3 cellular contexts compared by ENCODE assay signal in the genomic region with DNA sequence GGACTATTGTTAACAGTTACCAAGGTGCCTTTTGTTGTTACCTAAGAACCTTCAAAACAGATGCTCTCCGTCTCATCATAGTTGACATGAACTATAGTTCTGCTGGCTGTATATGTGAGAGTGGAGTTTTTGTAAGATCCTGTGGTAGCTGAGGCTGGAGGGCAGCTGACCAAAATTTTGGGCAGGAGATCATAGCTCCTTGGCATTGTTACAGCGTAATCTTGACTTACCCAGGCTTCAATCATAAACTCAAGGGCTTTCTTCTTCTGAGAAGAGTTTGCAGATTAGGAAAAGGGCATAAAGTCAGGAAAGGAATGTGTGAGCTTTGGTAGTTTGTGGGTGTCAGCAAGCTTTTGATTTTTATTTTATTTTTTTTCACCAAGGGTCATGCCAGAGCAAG.
TF ChIP-seq lines count a peak whose summit lies in the region.

No MANE protein-coding gene starts in this region.

TF ChIP-seq in GM23338, 12 proteins besides CTCF, POLR2A, EP300 and RAD21:
- TF ChIP-seq EZH2 (IDR thresholded peaks at IDR 0.05; ENCODE audit: low read depth, unreplicated experiment) (no peak), JUNB (IDR thresholded peaks at IDR 0.05; ENCODE audit: unreplicated experiment) (no peak), ZNF114 (CRISPR knock-in tag; IDR thresholded peaks at IDR 0.05) (no peak), EZH2phosphoT487 (IDR thresholded peaks at IDR 0.05; ENCODE audit: unreplicated experiment) (no peak)
TF ChIP-seq in GM23338: peak in this region for 0.

TF ChIP-seq in GM12878, 131 proteins besides CTCF, POLR2A, EP300 and RAD21:
- TF ChIP-seq SREBF2 (IDR thresholded peaks at IDR 0.05; ENCODE audit: low read length) (no peak), IRF4 (IDR thresholded peaks at IDR 0.05; ENCODE audit: low read depth, low read length) (no peak), CBX3 (IDR thresholded peaks at IDR 0.05; ENCODE audit: borderline replicate concordance, low read depth) (no peak), FOXM1 (IDR thresholded peaks at IDR 0.05; ENCODE audit: low read depth, low read length) (no peak), NFYA (IDR thresholded peaks at IDR 0.05; ENCODE audit: borderline replicate concordance, low read depth, low read length) (no peak), ZNF592 (IDR thresholded peaks at IDR 0.05) (no peak)
- TF ChIP-seq, protein P1, sequence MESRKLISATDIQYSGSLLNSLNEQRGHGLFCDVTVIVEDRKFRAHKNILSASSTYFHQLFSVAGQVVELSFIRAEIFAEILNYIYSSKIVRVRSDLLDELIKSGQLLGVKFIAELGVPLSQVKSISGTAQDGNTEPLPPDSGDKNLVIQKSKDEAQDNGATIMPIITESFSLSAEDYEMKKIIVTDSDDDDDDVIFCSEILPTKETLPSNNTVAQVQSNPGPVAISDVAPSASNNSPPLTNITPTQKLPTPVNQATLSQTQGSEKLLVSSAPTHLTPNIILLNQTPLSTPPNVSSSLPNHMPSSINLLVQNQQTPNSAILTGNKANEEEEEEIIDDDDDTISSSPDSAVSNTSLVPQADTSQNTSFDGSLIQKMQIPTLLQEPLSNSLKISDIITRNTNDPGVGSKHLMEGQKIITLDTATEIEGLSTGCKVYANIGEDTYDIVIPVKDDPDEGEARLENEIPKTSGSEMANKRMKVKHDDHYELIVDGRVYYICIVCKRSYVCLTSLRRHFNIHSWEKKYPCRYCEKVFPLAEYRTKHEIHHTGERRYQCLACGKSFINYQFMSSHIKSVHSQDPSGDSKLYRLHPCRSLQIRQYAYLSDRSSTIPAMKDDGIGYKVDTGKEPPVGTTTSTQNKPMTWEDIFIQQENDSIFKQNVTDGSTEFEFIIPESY (IDR thresholded peaks at IDR 0.05), result no peak
- TF ChIP-seq, protein P2, sequence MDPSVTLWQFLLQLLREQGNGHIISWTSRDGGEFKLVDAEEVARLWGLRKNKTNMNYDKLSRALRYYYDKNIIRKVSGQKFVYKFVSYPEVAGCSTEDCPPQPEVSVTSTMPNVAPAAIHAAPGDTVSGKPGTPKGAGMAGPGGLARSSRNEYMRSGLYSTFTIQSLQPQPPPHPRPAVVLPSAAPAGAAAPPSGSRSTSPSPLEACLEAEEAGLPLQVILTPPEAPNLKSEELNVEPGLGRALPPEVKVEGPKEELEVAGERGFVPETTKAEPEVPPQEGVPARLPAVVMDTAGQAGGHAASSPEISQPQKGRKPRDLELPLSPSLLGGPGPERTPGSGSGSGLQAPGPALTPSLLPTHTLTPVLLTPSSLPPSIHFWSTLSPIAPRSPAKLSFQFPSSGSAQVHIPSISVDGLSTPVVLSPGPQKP (IDR thresholded peaks at IDR 0.05; ENCODE audit: low read depth, low read length), result no peak
TF ChIP-seq in GM12878: peak in this region for 0.

TF ChIP-seq in SK-N-SH, 30 proteins besides CTCF, POLR2A, EP300 and RAD21:
- TF ChIP-seq YY1 (IDR thresholded peaks at IDR 0.05; ENCODE audit: low read depth) (no peak), GATA2 (CRISPR knock-in tag; IDR thresholded peaks at IDR 0.05) (no peak), FOXM1 (IDR thresholded peaks at IDR 0.05; ENCODE audit: low read depth) (no peak), JUND (IDR thresholded peaks at IDR 0.05) (no peak), CHD2 (IDR thresholded peaks at IDR 0.05; ENCODE audit: low read length, partially characterized antibody) (no peak), TCF12 (IDR thresholded peaks at IDR 0.05) (no peak), POLR2AphosphoS5 (IDR thresholded peaks at IDR 0.05; ENCODE audit: low read depth, low read length) (no peak), EZH2phosphoT487 (IDR thresholded peaks at IDR 0.05; ENCODE audit: borderline replicate concordance, low read depth) (no peak), GABPA (IDR thresholded peaks at IDR 0.05; ENCODE audit: low read depth) (no peak)
- TF ChIP-seq, protein P3, sequence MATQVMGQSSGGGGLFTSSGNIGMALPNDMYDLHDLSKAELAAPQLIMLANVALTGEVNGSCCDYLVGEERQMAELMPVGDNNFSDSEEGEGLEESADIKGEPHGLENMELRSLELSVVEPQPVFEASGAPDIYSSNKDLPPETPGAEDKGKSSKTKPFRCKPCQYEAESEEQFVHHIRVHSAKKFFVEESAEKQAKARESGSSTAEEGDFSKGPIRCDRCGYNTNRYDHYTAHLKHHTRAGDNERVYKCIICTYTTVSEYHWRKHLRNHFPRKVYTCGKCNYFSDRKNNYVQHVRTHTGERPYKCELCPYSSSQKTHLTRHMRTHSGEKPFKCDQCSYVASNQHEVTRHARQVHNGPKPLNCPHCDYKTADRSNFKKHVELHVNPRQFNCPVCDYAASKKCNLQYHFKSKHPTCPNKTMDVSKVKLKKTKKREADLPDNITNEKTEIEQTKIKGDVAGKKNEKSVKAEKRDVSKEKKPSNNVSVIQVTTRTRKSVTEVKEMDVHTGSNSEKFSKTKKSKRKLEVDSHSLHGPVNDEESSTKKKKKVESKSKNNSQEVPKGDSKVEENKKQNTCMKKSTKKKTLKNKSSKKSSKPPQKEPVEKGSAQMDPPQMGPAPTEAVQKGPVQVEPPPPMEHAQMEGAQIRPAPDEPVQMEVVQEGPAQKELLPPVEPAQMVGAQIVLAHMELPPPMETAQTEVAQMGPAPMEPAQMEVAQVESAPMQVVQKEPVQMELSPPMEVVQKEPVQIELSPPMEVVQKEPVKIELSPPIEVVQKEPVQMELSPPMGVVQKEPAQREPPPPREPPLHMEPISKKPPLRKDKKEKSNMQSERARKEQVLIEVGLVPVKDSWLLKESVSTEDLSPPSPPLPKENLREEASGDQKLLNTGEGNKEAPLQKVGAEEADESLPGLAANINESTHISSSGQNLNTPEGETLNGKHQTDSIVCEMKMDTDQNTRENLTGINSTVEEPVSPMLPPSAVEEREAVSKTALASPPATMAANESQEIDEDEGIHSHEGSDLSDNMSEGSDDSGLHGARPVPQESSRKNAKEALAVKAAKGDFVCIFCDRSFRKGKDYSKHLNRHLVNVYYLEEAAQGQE (IDR thresholded peaks at IDR 0.05; ENCODE audit: low read depth, low read length), result no peak
